8 cellular contexts compared by ENCODE assay signal in genomic region chr1:826831-827220, GRCh38.
DNase-seq lines count a peak whose midpoint lies in the region; ATAC-seq and TF ChIP-seq lines count a peak whose summit lies in the region.
"Not testable (repeated sequence)": the region's sequence is repeated elsewhere in the genome, so short reads cannot be mapped to it uniquely, and the experiment has no call there.

No MANE protein-coding gene starts in this region.

- not testable (repeated sequence) for H3K27me3 ChIP-seq in H9 (ENCODE audit: insufficient read depth, low read length); right atrium auricular region; neural cell (ENCODE audit: insufficient read depth, low read depth, low read length); thyroid gland

- H3K56ac ChIP-seq in H9 (ENCODE audit: insufficient read length, low read depth, low read length): not testable (repeated sequence)

- not testable (repeated sequence) for H3K36me3 Mint-ChIP-seq in H9 (ENCODE audit: insufficient read depth in 1 of 3, low read depth in 3 of 3); T-helper 1 cell treated with Interleukin-12 subunit alpha and Interleukin-12 subunit beta and Interleukin-4 antibody, amounts not matched to agents 30 μg/mL and 1 μg/mL, for 36 hours (ENCODE audit: low read depth); MCF 10A (ENCODE audit: insufficient read depth, unreplicated experiment)

- H2BK120ac ChIP-seq in H9 (ENCODE audit: low read depth, low read length, poor library complexity, severe bottlenecking): not testable (repeated sequence)

- H4K91ac ChIP-seq in H9 (ENCODE audit: insufficient read length, low read depth, low read length): not testable (repeated sequence)

- H2BK15ac ChIP-seq in H9 (ENCODE audit: low read depth, low read length): not testable (repeated sequence)

- peak overlapping the region; percentile 84 for H3K4me2 ChIP-seq in H9 (ENCODE audit: insufficient read depth, insufficient read length, low read length)
- not testable (repeated sequence) for H3K4me2 ChIP-seq in neural cell (ENCODE audit: low read length)

- not testable (repeated sequence) for H3K4me1 ChIP-seq in H9 (ENCODE audit: insufficient read depth, low read length); thyroid gland
- H3K4me1 ChIP-seq in right atrium auricular region: peaks cover 0 to 16% of the 10 kb centered on the region in 2 donors

- not testable (repeated sequence) for H2AK5ac ChIP-seq in H9 (ENCODE audit: insufficient read length, low read length)

- H3F3A ChIP-seq in neural cell (ENCODE audit: insufficient read depth, low read length, poor library complexity, severe bottlenecking): not testable (repeated sequence)

- not testable (repeated sequence) for H4K20me1 ChIP-seq in H9 (ENCODE audit: control insufficient read depth, insufficient read depth, insufficient read length); neural cell (ENCODE audit: insufficient read depth)

- H3K14ac ChIP-seq in H9 (ENCODE audit: insufficient read depth, low read length): not testable (repeated sequence)

- BruUV-seq in MCF 10A (replicated peaks; lab: Mats Ljungman, UMichigan): TSS peak; percentile 70

- POLR2A ChIA-PET in MCF 10A (lab: Yijun Ruan, JAX): not testable (repeated sequence)

- not testable (repeated sequence) for H3K9me2 ChIP-seq in neural cell (ENCODE audit: insufficient read depth, low read length)

- H3K27me3 Mint-ChIP-seq in H9 (ENCODE audit: low read depth); T-helper 1 cell treated with Interleukin-12 subunit alpha and Interleukin-12 subunit beta and Interleukin-4 antibody, amounts not matched to agents 30 μg/mL and 1 μg/mL, for 36 hours (ENCODE audit: low read depth); MCF 10A (ENCODE audit: insufficient read depth, unreplicated experiment): not testable (repeated sequence)

- H3K4ac ChIP-seq in H9 (ENCODE audit: low read depth, low read length): not testable (repeated sequence)

- CTCF ChIA-PET in MCF 10A (lab: Yijun Ruan, JAX): not testable (repeated sequence)

- H3K4me1 Mint-ChIP-seq in H9: not testable (repeated sequence)
- peaks cover 23% of the 10 kb centered on the region for H3K4me1 Mint-ChIP-seq in T-helper 1 cell treated with Interleukin-12 subunit alpha and Interleukin-12 subunit beta and Interleukin-4 antibody, amounts not matched to agents 30 μg/mL and 1 μg/mL, for 36 hours (ENCODE audit: low read depth)
- peaks cover 19% of the 10 kb centered on the region for H3K4me1 Mint-ChIP-seq in MCF 10A (ENCODE audit: insufficient read depth, unreplicated experiment)

- not testable (repeated sequence) for H3K36me3 ChIP-seq in right atrium auricular region; neural cell (ENCODE audit: insufficient read depth, low read length); thyroid gland

- not testable (repeated sequence) for TF ChIP-seq RAD21 in neural cell (conservative IDR thresholded peaks at IDR 0.05)

- H3K4me3 ChIP-seq in GM12865 (ENCODE audit: low read depth, low read length) (peak overlapping the region; percentile 71), right atrium auricular region (peak overlapping the region; percentile 62 to 70), neural cell (ENCODE audit: low read length) (peak overlapping the region; percentile 65), thyroid gland (replicated peaks in 1 of 3) (peak overlapping the region; percentile 9 to 55 (median 42))

- H3K79me2 ChIP-seq in H9 (ENCODE audit: insufficient read depth, low read length): not testable (repeated sequence)
- peaks cover 11% of the 10 kb centered on the region for H3K79me2 ChIP-seq in neural cell (replicated peaks; ENCODE audit: insufficient read depth, low read length)

- not testable (repeated sequence) for H3K18ac ChIP-seq in H9 (ENCODE audit: insufficient read length, low read depth, low read length)

- TF ChIP-seq CTCF in GM12865 (IDR thresholded peaks at IDR 0.05; ENCODE audit: insufficient read depth, low read depth, low read length, missing control alignments); H9 (conservative IDR thresholded peaks at IDR 0.05); MCF 10A (IDR thresholded peaks at IDR 0.05; ENCODE audit: unreplicated experiment); right atrium auricular region (IDR thresholded peaks at IDR 0.05); neural cell (IDR thresholded peaks at IDR 0.05; ENCODE audit: poor library complexity, severe bottlenecking); thyroid gland (IDR thresholded peaks at IDR 0.05): not testable (repeated sequence)

- intact Hi-C loops in MCF 10A (cut with micrococcal nuclease); thyroid gland (cut with DNase I): not testable (repeated sequence)

- H3K27ac ChIP-seq in H9 (ENCODE audit: insufficient read length, low read depth, low read length): not testable (repeated sequence)
- peak overlapping the region; percentile 93 for H3K27ac ChIP-seq in right atrium auricular region
- H3K27ac ChIP-seq in neural cell (ENCODE audit: low read length): peak overlapping the region; percentile 81
- H3K27ac ChIP-seq in thyroid gland: peak overlapping the region; percentile 88 to 91 (median 91)

- peak; percentile 28 for DNase-seq in GM12865 (ENCODE audit: low read depth)
- DNase-seq in H9; MCF 10A (ENCODE audit: unreplicated experiment); right atrium auricular region (ENCODE audit: low spot score); thyroid gland: not testable (repeated sequence)

- not testable (repeated sequence) for H4K5ac ChIP-seq in H9 (ENCODE audit: insufficient read length, low read depth, low read length)

- TF ChIP-seq EP300 in neural cell (conservative IDR thresholded peaks at IDR 0.05; ENCODE audit: poor library complexity, severe bottlenecking): not testable (repeated sequence)

- not testable (repeated sequence) for H4K8ac ChIP-seq in H9 (replicated peaks; ENCODE audit: insufficient read length, low read depth, low read length)

- H3K27ac Mint-ChIP-seq in H9: peak overlapping the region in 1 of 3 experiments; percentile 76; a peak in 3 of 7 replicates
- H3K27ac Mint-ChIP-seq in T-helper 1 cell treated with Interleukin-12 subunit alpha and Interleukin-12 subunit beta and Interleukin-4 antibody, amounts not matched to agents 30 μg/mL and 1 μg/mL, for 36 hours: peak overlapping the region; percentile 93
- H3K27ac Mint-ChIP-seq in MCF 10A (ENCODE audit: low read depth, unreplicated experiment): peak overlapping the region; percentile 98

- not testable (repeated sequence) for H3K23ac ChIP-seq in H9 (ENCODE audit: insufficient read length, low read depth, low read length)

- H2BK12ac ChIP-seq in H9 (ENCODE audit: insufficient read length, low read depth, low read length): not testable (repeated sequence)

- H3T11ph ChIP-seq in H9 (ENCODE audit: low read length): not testable (repeated sequence)

- H3K9me3 ChIP-seq in H9 (ENCODE audit: control insufficient read depth, low read depth, low read length); right atrium auricular region; neural cell (ENCODE audit: low read length); thyroid gland: not testable (repeated sequence)

- not testable (repeated sequence) for TF ChIP-seq POLR2A in thyroid gland (IDR thresholded peaks at IDR 0.05)

- peak; percentile 26 for ATAC-seq in HG03520 (IDR thresholded peaks at IDR 0.05; ENCODE audit: unreplicated experiment)

- not testable (repeated sequence) for H2BK5ac ChIP-seq in H9 (ENCODE audit: insufficient read length, low read length)

- not testable (repeated sequence) for H3K79me1 ChIP-seq in H9 (ENCODE audit: insufficient read depth, low read depth, low read length, poor library complexity, severe bottlenecking)

- H2BK20ac ChIP-seq in H9 (ENCODE audit: low read depth, low read length, poor library complexity, severe bottlenecking): not testable (repeated sequence)

- WGBS in H9 (ENCODE audit: extremely low coverage, insufficient read length, low lambda C conversion rate): no CpG with 5 or more reads among the region's 25 CpGs
- WGBS in thyroid gland, 2 donors: 0 to 1% methylated on average over 12 to 13 of the region's 25 CpGs

- H2AFZ ChIP-seq in H9 (ENCODE audit: low read length); neural cell (ENCODE audit: low read depth, low read length): not testable (repeated sequence)

- not testable (repeated sequence) for H3K9me3 Mint-ChIP-seq in H9; T-helper 1 cell treated with Interleukin-12 subunit alpha and Interleukin-12 subunit beta and Interleukin-4 antibody, amounts not matched to agents 30 μg/mL and 1 μg/mL, for 36 hours; MCF 10A (ENCODE audit: unreplicated experiment)

- peak overlapping the region; percentile 84 for H3K9ac ChIP-seq in H9 (ENCODE audit: extremely low read depth, insufficient read length, low read length)
- peak overlapping the region; percentile 76 for H3K9ac ChIP-seq in neural cell (ENCODE audit: low read length)

- not testable (repeated sequence) for H3K23me2 ChIP-seq in H9 (ENCODE audit: insufficient read length, low read depth, low read length, poor library complexity, severe bottlenecking)

- peak overlapping the region; percentile 83 to 89 for H3K4me3 Mint-ChIP-seq in H9
- peak overlapping the region; percentile 88 for H3K4me3 Mint-ChIP-seq in T-helper 1 cell treated with Interleukin-12 subunit alpha and Interleukin-12 subunit beta and Interleukin-4 antibody, amounts not matched to agents 30 μg/mL and 1 μg/mL, for 36 hours
- peak overlapping the region; percentile 95 for H3K4me3 Mint-ChIP-seq in MCF 10A (ENCODE audit: unreplicated experiment)
